ENCODE assay signal across 2 cellular contexts in the genomic region with DNA sequence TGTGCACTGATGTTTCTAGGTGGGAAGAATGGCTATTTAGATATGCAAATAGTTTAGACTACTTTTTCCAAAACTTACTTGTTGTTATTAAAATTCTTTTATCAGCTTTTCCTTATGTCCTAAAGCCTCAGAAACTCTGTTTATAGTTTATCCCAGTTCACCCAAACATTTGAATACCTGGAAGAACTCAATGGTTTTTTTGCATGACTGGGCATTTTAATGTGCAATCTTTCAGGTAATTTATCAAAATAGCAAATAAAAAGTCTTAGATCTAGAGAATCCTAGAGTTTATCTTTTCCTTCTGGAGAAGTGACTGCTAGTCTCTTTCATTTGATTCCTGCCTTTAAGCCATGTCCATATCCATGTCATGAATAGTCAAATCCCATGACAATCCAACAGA.
A peak's percentile ranks its signal among the peaks of the same experiment; 100 is the strongest.
TF ChIP-seq lines count a peak whose summit lies in the region.

No MANE protein-coding gene starts in this region.

TF ChIP-seq in A549, 52 proteins besides CTCF, POLR2A, EP300 and RAD21:
- TF ChIP-seq EHMT2 (IDR thresholded peaks at IDR 0.05; ENCODE audit: low read depth) (no peak), HOXA7 (CRISPR knock-in tag; IDR thresholded peaks at IDR 0.05) (no peak), NFE2L2 (conservative IDR thresholded peaks at IDR 0.05; ENCODE audit: low read length) (peak; percentile 65), MYC (IDR thresholded peaks at IDR 0.05; ENCODE audit: borderline replicate concordance, low read length) (no peak), CBX8 (IDR thresholded peaks at IDR 0.05) (no peak), MAFK (IDR thresholded peaks at IDR 0.05; ENCODE audit: partially characterized antibody) (peak; percentile 50), RFX5 (IDR thresholded peaks at IDR 0.05) (no peak)
- TF ChIP-seq, protein P1, sequence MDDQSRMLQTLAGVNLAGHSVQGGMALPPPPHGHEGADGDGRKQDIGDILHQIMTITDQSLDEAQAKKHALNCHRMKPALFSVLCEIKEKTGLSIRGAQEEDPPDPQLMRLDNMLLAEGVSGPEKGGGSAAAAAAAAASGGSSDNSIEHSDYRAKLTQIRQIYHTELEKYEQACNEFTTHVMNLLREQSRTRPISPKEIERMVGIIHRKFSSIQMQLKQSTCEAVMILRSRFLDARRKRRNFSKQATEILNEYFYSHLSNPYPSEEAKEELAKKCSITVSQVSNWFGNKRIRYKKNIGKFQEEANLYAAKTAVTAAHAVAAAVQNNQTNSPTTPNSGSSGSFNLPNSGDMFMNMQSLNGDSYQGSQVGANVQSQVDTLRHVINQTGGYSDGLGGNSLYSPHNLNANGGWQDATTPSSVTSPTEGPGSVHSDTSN (IDR thresholded peaks at IDR 0.05), result no peak
- TF ChIP-seq, protein P2, sequence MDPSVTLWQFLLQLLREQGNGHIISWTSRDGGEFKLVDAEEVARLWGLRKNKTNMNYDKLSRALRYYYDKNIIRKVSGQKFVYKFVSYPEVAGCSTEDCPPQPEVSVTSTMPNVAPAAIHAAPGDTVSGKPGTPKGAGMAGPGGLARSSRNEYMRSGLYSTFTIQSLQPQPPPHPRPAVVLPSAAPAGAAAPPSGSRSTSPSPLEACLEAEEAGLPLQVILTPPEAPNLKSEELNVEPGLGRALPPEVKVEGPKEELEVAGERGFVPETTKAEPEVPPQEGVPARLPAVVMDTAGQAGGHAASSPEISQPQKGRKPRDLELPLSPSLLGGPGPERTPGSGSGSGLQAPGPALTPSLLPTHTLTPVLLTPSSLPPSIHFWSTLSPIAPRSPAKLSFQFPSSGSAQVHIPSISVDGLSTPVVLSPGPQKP (IDR thresholded peaks at IDR 0.05; ENCODE audit: low read depth, low read length), result no peak

TF ChIP-seq in IMR-90, 13 proteins besides CTCF, POLR2A, EP300 and RAD21:
- TF ChIP-seq NFE2L2 (IDR thresholded peaks at IDR 0.05; ENCODE audit: low read depth, low read length) (peak; percentile 37; the same call in 1 of the 2 replicates), MAZ (IDR thresholded peaks at IDR 0.05; ENCODE audit: borderline replicate concordance, low read depth, low read length) (no peak)
